In the genomic region with DNA sequence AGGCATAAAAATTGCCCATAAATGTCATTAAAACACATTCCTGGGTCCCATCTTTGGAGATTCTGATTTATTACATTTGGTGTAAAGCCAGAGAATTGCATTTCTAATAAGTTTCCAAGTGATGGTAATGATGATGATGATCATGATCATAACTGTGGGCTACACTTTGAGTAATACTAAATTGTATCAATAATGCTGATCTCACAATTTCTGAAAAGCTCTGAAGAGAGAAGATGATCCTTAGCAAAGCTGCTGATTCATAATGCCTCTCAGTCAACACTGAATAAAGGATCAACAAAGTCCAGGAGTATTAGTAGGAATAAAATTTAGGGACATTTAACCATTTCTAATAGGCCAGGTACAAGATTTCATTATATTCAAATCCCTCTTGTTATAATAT, we compare ENCODE assay signal across 40 cellular contexts.
"Had no signal": no experiment of that assay in that cellular context is flagged by ENCODE, and none has a peak within 500 bp of the region (broad histone marks: within the 10 kb centered on the region; RNA-seq: fewer than 3 reads in every experiment).

No MANE protein-coding gene starts in this region.

- DNase-seq: activated effector memory CD4-positive, alpha-beta T cell treated with anti-CD3 and anti-CD28 coated beads, Interleukin-2, amount 50 U/mL, for 16 hours; activated effector memory CD4-positive, alpha-beta T cell treated with Interleukin-2 at 50 U/mL for 16 hours; activated gamma-delta T cell; activated gamma-delta T cell treated with Interleukin-2 at 50 U/mL for 16 hours; activated naive CD4-positive, alpha-beta T cell; activated naive CD4-positive, alpha-beta T cell treated with anti-CD3 and anti-CD28 coated beads for 36 hours; activated naive CD4-positive, alpha-beta T cell treated with anti-CD3 and anti-CD28 coated beads, Interleukin-2, amount 10 ng/mL, durations not matched to agents 7 days and 5 days; activated naive CD4-positive, alpha-beta T cell treated with anti-CD3 and anti-CD28 coated beads, Interleukin-2, amount 50 U/mL, for 16 hours; activated naive CD4-positive, alpha-beta T cell treated with Interleukin-2 at 50 U/mL for 16 hours; activated naive CD8-positive, alpha-beta T cell treated with anti-CD3 and anti-CD28 coated beads for 36 hours; activated naive CD8-positive, alpha-beta T cell treated with anti-CD3 and anti-CD28 coated beads, Interleukin-2, amount 10 ng/mL, durations not matched to agents 7 days and 5 days; activated naive CD8-positive, alpha-beta T cell treated with anti-CD3 and anti-CD28 coated beads, Interleukin-2, amount 50 U/mL, for 24 hours; activated T-cell treated with anti-CD3 and anti-CD28 coated beads, Interleukin-2, amount 50 U/mL, for 1 hour; activated T-cell treated with anti-CD3 and anti-CD28 coated beads, Interleukin-2, amount 50 U/mL, for 24 hours; activated T-cell treated with anti-CD3 and anti-CD28 coated beads, Interleukin-2, amount 50 U/mL, for 4 hours; activated T-cell treated with anti-CD3 and anti-CD28 coated beads, Interleukin-2, amount 50 U/mL, for 48 hours; activated T-cell treated with anti-CD3 and anti-CD28 coated beads, Interleukin-2, amount 50 U/mL, for 72 hours; adrenal gland; amniotic stem cell; amygdala; anterior cingulate cortex; aorta; body of pancreas; brain microvascular endothelial cell; caudate nucleus; central memory CD4-positive, alpha-beta T cell; cerebellar nuclear complex had no signal

- H3K36me3 ChIP-seq: adrenal gland, ascending aorta, brain microvascular endothelial cell, breast epithelium, cardiac muscle cell had no signal

- H3K4me1 Mint-ChIP-seq: activated naive CD4-positive, alpha-beta T cell treated with anti-CD3 and anti-CD28 coated beads, Interleukin-2, amount 10 ng/mL, durations not matched to agents 7 days and 5 days; activated naive CD4-positive, alpha-beta T cell treated with anti-CD3 and anti-CD28 coated beads, Interleukin-2, amount 50 U/mL, for 24 hours; activated naive CD8-positive, alpha-beta T cell treated with anti-CD3 and anti-CD28 coated beads for 36 hours; activated naive CD8-positive, alpha-beta T cell treated with anti-CD3 and anti-CD28 coated beads, Interleukin-2, amount 10 ng/mL, durations not matched to agents 7 days and 5 days; activated naive CD8-positive, alpha-beta T cell treated with anti-CD3 and anti-CD28 coated beads, Interleukin-2, amount 50 U/mL, for 24 hours; activated T-helper 17 cell treated with anti-CD3 and anti-CD28 coated beads, Interleukin-2, amount 50 U/mL, for 72 hours; central memory CD8-positive, alpha-beta T cell had no signal

- H3K27ac ChIP-seq: adrenal gland, ascending aorta, body of pancreas, brain microvascular endothelial cell, breast epithelium, cardiac muscle cell had no signal

- H3K9me3 Mint-ChIP-seq: activated naive CD4-positive, alpha-beta T cell treated with anti-CD3 and anti-CD28 coated beads, Interleukin-2, amount 10 ng/mL, durations not matched to agents 7 days and 5 days; activated naive CD8-positive, alpha-beta T cell treated with anti-CD3 and anti-CD28 coated beads, Interleukin-2, amount 10 ng/mL, durations not matched to agents 7 days and 5 days; activated naive CD8-positive, alpha-beta T cell treated with anti-CD3 and anti-CD28 coated beads, Interleukin-2, amount 50 U/mL, for 24 hours; activated T-helper 1 cell treated with anti-CD3 and anti-CD28 coated beads, Interleukin-12 subunit alpha, Interleukin-12 subunit beta, Interleukin-2, Interleukin-4 antibody, amounts not matched to agents 30 ng/mL and 10 ng/mL and 1 ng/mL, durations not matched to agents 14 hours and 24 hours and 36 hours; activated T-helper 17 cell treated with anti-CD3 and anti-CD28 coated beads, Interleukin-2, amount 50 U/mL, for 72 hours; brain had no signal

- H3K4me1 ChIP-seq: adrenal gland, ascending aorta, body of pancreas, breast epithelium had no signal

- H3K27me3 Mint-ChIP-seq: activated naive CD4-positive, alpha-beta T cell treated with anti-CD3 and anti-CD28 coated beads, Interleukin-2, amount 10 ng/mL, durations not matched to agents 7 days and 5 days; activated naive CD4-positive, alpha-beta T cell treated with anti-CD3 and anti-CD28 coated beads, Interleukin-2, amount 50 U/mL, for 24 hours; activated naive CD8-positive, alpha-beta T cell; activated naive CD8-positive, alpha-beta T cell treated with anti-CD3 and anti-CD28 coated beads for 36 hours; activated naive CD8-positive, alpha-beta T cell treated with anti-CD3 and anti-CD28 coated beads, Interleukin-2, amount 10 ng/mL, durations not matched to agents 7 days and 5 days; activated naive CD8-positive, alpha-beta T cell treated with anti-CD3 and anti-CD28 coated beads, Interleukin-2, amount 50 U/mL, for 24 hours; activated T-cell treated with anti-CD3 and anti-CD28 coated beads, Interleukin-2, amount 50 U/mL, for 24 hours; activated T-helper 17 cell treated with anti-CD3 and anti-CD28 coated beads, Interleukin-2, amount 50 U/mL, for 72 hours; brain; central memory CD8-positive, alpha-beta T cell had no signal

- H3K9me3 ChIP-seq: adrenal gland, ascending aorta, body of pancreas, breast epithelium had no signal

- ATAC-seq: activated naive CD4-positive, alpha-beta T cell treated with anti-CD3 and anti-CD28 coated beads, Interleukin-2, amount 50 U/mL, for 72 hours; activated naive CD8-positive, alpha-beta T cell treated with anti-CD3 and anti-CD28 coated beads, Interleukin-2, amount 50 U/mL, for 24 hours; activated T-cell treated with anti-CD3 and anti-CD28 coated beads, Interleukin-2, amount 50 U/mL, for 4 hours; activated T-cell treated with anti-CD3 and anti-CD28 coated beads, Interleukin-2, amount 50 U/mL, for 72 hours; activated T-helper 17 cell treated with anti-CD3 and anti-CD28 coated beads, Interleukin-2, amount 50 U/mL, for 72 hours; body of pancreas had no signal

- H3K27ac Mint-ChIP-seq: activated naive CD4-positive, alpha-beta T cell treated with anti-CD3 and anti-CD28 coated beads for 36 hours; activated naive CD4-positive, alpha-beta T cell treated with anti-CD3 and anti-CD28 coated beads, Interleukin-2, amount 10 ng/mL, durations not matched to agents 7 days and 5 days; activated naive CD4-positive, alpha-beta T cell treated with anti-CD3 and anti-CD28 coated beads, Interleukin-2, amount 50 U/mL, for 24 hours; activated naive CD4-positive, alpha-beta T cell treated with anti-CD3 and anti-CD28 coated beads, Interleukin-2, amount 50 U/mL, for 72 hours; activated naive CD8-positive, alpha-beta T cell; activated naive CD8-positive, alpha-beta T cell treated with anti-CD3 and anti-CD28 coated beads for 36 hours; activated naive CD8-positive, alpha-beta T cell treated with anti-CD3 and anti-CD28 coated beads, Interleukin-2, amount 10 ng/mL, durations not matched to agents 7 days and 5 days; activated naive CD8-positive, alpha-beta T cell treated with anti-CD3 and anti-CD28 coated beads, Interleukin-2, amount 50 U/mL, for 24 hours; activated T-cell treated with anti-CD3 and anti-CD28 coated beads, Interleukin-2, amount 50 U/mL, for 24 hours; activated T-cell treated with anti-CD3 and anti-CD28 coated beads, Interleukin-2, amount 50 U/mL, for 72 hours; activated T-helper 1 cell treated with anti-CD3 and anti-CD28 coated beads, Interleukin-12 subunit alpha, Interleukin-12 subunit beta, Interleukin-2, Interleukin-4 antibody, amounts not matched to agents 30 ng/mL and 10 ng/mL and 1 ng/mL, durations not matched to agents 14 hours and 24 hours and 36 hours; activated T-helper 17 cell treated with anti-CD3 and anti-CD28 coated beads, Interleukin-2, amount 50 U/mL, for 72 hours; activated T-helper 2 cell treated with anti-CD3 and anti-CD28 coated beads, Interferon-gamma antibody, Interleukin-2, Interleukin-4, amounts not matched to agents 10 μg/mL and 5 μg/mL and 100 μg/mL, durations not matched to agents 14 hours and 24 hours and 36 hours had no signal

- H3K36me3 Mint-ChIP-seq: activated naive CD4-positive, alpha-beta T cell treated with anti-CD3 and anti-CD28 coated beads, Interleukin-2, amount 10 ng/mL, durations not matched to agents 7 days and 5 days; activated naive CD4-positive, alpha-beta T cell treated with anti-CD3 and anti-CD28 coated beads, Interleukin-2, amount 50 U/mL, for 24 hours; activated naive CD4-positive, alpha-beta T cell treated with anti-CD3 and anti-CD28 coated beads, Interleukin-2, amount 50 U/mL, for 72 hours; activated naive CD8-positive, alpha-beta T cell; activated naive CD8-positive, alpha-beta T cell treated with anti-CD3 and anti-CD28 coated beads for 36 hours; activated naive CD8-positive, alpha-beta T cell treated with anti-CD3 and anti-CD28 coated beads, Interleukin-2, amount 10 ng/mL, durations not matched to agents 7 days and 5 days; brain had no signal

- H3K4me3 Mint-ChIP-seq: activated naive CD4-positive, alpha-beta T cell treated with anti-CD3 and anti-CD28 coated beads for 36 hours; activated naive CD4-positive, alpha-beta T cell treated with anti-CD3 and anti-CD28 coated beads, Interleukin-2, amount 10 ng/mL, durations not matched to agents 7 days and 5 days; activated naive CD4-positive, alpha-beta T cell treated with anti-CD3 and anti-CD28 coated beads, Interleukin-2, amount 50 U/mL, for 24 hours; activated naive CD8-positive, alpha-beta T cell; activated naive CD8-positive, alpha-beta T cell treated with anti-CD3 and anti-CD28 coated beads for 36 hours; activated naive CD8-positive, alpha-beta T cell treated with anti-CD3 and anti-CD28 coated beads, Interleukin-2, amount 10 ng/mL, durations not matched to agents 7 days and 5 days; activated naive CD8-positive, alpha-beta T cell treated with anti-CD3 and anti-CD28 coated beads, Interleukin-2, amount 50 U/mL, for 24 hours; activated T-cell treated with anti-CD3 and anti-CD28 coated beads, Interleukin-2, amount 50 U/mL, for 24 hours; activated T-cell treated with anti-CD3 and anti-CD28 coated beads, Interleukin-2, amount 50 U/mL, for 4 hours; activated T-cell treated with anti-CD3 and anti-CD28 coated beads, Interleukin-2, amount 50 U/mL, for 72 hours; activated T-helper 1 cell treated with anti-CD3 and anti-CD28 coated beads, Interleukin-12 subunit alpha, Interleukin-12 subunit beta, Interleukin-2, Interleukin-4 antibody, amounts not matched to agents 30 ng/mL and 10 ng/mL and 1 ng/mL, durations not matched to agents 14 hours and 24 hours and 36 hours; activated T-helper 17 cell treated with anti-CD3 and anti-CD28 coated beads, Interleukin-2, amount 50 U/mL, for 72 hours; brain; central memory CD8-positive, alpha-beta T cell had no signal

- H3K27me3 ChIP-seq: adrenal gland, ascending aorta, body of pancreas, brain microvascular endothelial cell, breast epithelium, cardiac muscle cell had no signal

- H3K4me3 ChIP-seq: adrenal gland, ascending aorta, body of pancreas, breast epithelium, cardiac muscle cell had no signal

- FAIRE-seq: astrocyte, bronchial epithelial cell had no signal
